Comparison of ENCODE assay signal across 14 cellular contexts in the genomic region with DNA sequence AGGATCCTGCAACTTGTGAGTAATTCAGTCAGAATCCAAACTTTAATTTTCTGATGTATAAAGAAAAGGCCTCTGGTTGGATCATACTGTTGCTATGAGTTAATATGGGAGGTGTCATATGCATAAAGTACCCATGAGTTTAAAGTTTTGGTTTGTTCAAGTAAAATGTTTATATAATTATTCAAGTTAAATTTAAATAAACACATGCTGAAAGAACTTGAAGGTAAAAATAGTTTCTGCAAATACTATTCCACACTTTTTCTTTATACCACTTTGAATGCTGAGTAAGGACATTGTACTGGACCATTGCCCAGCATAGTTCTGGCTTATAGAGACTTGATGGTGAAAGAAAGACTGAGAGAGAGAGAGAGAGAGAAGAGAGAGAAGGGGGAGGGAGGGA. TPM values are rescaled to one million over a fixed set of nuclear protein-coding genes. Genes with fewer than 3 reads are reported as not detected.
DNase-seq lines count a peak whose midpoint lies in the region; ATAC-seq and TF ChIP-seq lines count a peak whose summit lies in the region.
"Had no signal": no experiment of that assay in that cellular context is flagged by ENCODE, and none has a peak within 500 bp of the region (broad histone marks: within the 10 kb centered on the region; RNA-seq: fewer than 3 reads in every experiment).

No MANE protein-coding gene starts in this region.

- no peaks in the 10 kb centered on the region for H3K27me3 Mint-ChIP-seq in effector memory CD8-positive, alpha-beta T cell
- H3K27me3 Mint-ChIP-seq: activated B cell treated with CpG ODN at 0.5 μM for 24 hours had no signal

- DNase-seq in Right ventricle myocardium superior = no peak
- no peak for DNase-seq in cardiac septum (ENCODE audit: low spot score)
- peak; percentile 78 to 82 for DNase-seq in cardiac fibroblast (ENCODE audit: low read depth in 2 of 2)
- DNase-seq in left ventricle myocardium superior = no peak
- DNase-seq in testis = peak; percentile 33
- no peak for DNase-seq in activated naive CD4-positive, alpha-beta T cell treated with Interleukin-2 at 50 U/mL for 16 hours
- no peak for DNase-seq in effector memory CD8-positive, alpha-beta T cell
- DNase-seq: ACHN, activated B cell treated with CpG ODN at 0.5 μM for 24 hours, DMS53, mesendoderm, NCI-H1694, occipital lobe had no signal

- peaks cover 3 to 4% of the 10 kb centered on the region in 2 donors for H3K4me1 Mint-ChIP-seq in effector memory CD8-positive, alpha-beta T cell (ENCODE audit: low read depth in 2 of 2)
- H3K4me1 Mint-ChIP-seq: activated B cell treated with CpG ODN at 0.5 μM for 24 hours had no signal

- TF ChIP-seq POLR2A in testis (IDR thresholded peaks at IDR 0.05) = no peak

- no peaks in the 10 kb centered on the region for H3K36me3 Mint-ChIP-seq in effector memory CD8-positive, alpha-beta T cell (ENCODE audit: insufficient read depth)

- no peak overlapping the region for H3K27ac Mint-ChIP-seq in effector memory CD8-positive, alpha-beta T cell
- H3K27ac Mint-ChIP-seq: activated B cell treated with CpG ODN at 0.5 μM for 24 hours had no signal

- no peak overlapping the region for H3K4me3 Mint-ChIP-seq in effector memory CD8-positive, alpha-beta T cell
- H3K4me3 Mint-ChIP-seq: activated B cell treated with CpG ODN at 0.5 μM for 24 hours had no signal

- ATAC-seq in Right ventricle myocardium superior (ENCODE audit: poor library complexity) (peak; percentile 83), left ventricle myocardium superior (peak; percentile 88), GM21390 (IDR thresholded peaks at IDR 0.05; ENCODE audit: unreplicated experiment) (no peak)
- no peak for ATAC-seq in effector memory CD8-positive, alpha-beta T cell (replicated peaks)

- no peaks in the 10 kb centered on the region for H3K36me3 ChIP-seq in testis (ENCODE audit: low read depth, missing control alignments)

- no peaks in the 10 kb centered on the region for H3K9me3 Mint-ChIP-seq in effector memory CD8-positive, alpha-beta T cell
- H3K9me3 Mint-ChIP-seq: activated B cell treated with CpG ODN at 0.5 μM for 24 hours had no signal

- H3K9me3 ChIP-seq in testis = no peaks in the 10 kb centered on the region

- H3K4me1 ChIP-seq in testis = peaks cover 6% of the 10 kb centered on the region

- H3K4me3 ChIP-seq in cardiac fibroblast (replicated peaks in 1 of 2; ENCODE audit: low read depth in 2 of 2, low read length in 2 of 2) (no peak overlapping the region), testis (no peak overlapping the region)

- TF ChIP-seq CTCF in cardiac fibroblast (IDR thresholded peaks at IDR 0.05; ENCODE audit: low read depth, low read length) = no peak
- no peak for TF ChIP-seq CTCF in testis (IDR thresholded peaks at IDR 0.05)

- H3K27me3 ChIP-seq in testis = no peaks in the 10 kb centered on the region

- intact Hi-C loops in Right ventricle myocardium superior (cut with DNase I) = no loop called here
- intact Hi-C loops in cardiac septum (cut with DNase I) = no loop called here
- intact Hi-C loops in left ventricle myocardium superior (cut with micrococcal nuclease) = no loop called here
- intact Hi-C loops in testis (cut with DNase I; ENCODE audit: low total_unique reads) = no loop called here

- H3K27ac ChIP-seq in testis = no peak overlapping the region

RNA-seq across cellular contexts. Expression of gene PKP4, which starts 30.7 kb away (rescaled TPM):
- total RNA-seq in Right ventricle myocardium superior (49.6 TPM), cardiac septum (43.2 TPM), left ventricle myocardium superior (70.4 TPM), testis (10 to 100 TPM; 60.0 to 60.5 TPM)
- polyA plus RNA-seq in testis (ENCODE audit: insufficient read depth, low read depth, low replicate concordance) = 42.5 TPM

RNA-seq across cellular contexts. Expression of gene CCDC148, which starts 30.9 kb away (rescaled TPM):
- 1.0 TPM for total RNA-seq in Right ventricle myocardium superior
- 0.30 TPM for total RNA-seq in cardiac septum
- 0.40 TPM for total RNA-seq in left ventricle myocardium superior
- 1 to 10 TPM; 2.3 to 5.0 TPM for total RNA-seq in testis
- 5.7 TPM for polyA plus RNA-seq in testis (ENCODE audit: insufficient read depth, low read depth, low replicate concordance)
- total RNA-seq: activated B cell treated with CpG ODN at 0.5 μM for 24 hours had no signal

Comparison
In these comparisons a context has a peak if more than half of its experiments do, and no peak if none do; other contexts are left out.
1. ATAC-seq: peak in Right ventricle myocardium superior (single experiment) and left ventricle myocardium superior (single experiment); none in GM21390 (single experiment) and effector memory CD8-positive, alpha-beta T cell (single experiment).
2. DNase-seq: peak in cardiac fibroblast (2 of 2) and testis (single experiment); none in Right ventricle myocardium superior (single experiment), cardiac septum (single experiment), left ventricle myocardium superior (single experiment), activated naive CD4-positive, alpha-beta T cell treated with Interleukin-2 at 50 U/mL for 16 hours (single experiment) and effector memory CD8-positive, alpha-beta T cell (0 of 3).